14 cellular contexts compared by ENCODE assay signal in the genomic region with DNA sequence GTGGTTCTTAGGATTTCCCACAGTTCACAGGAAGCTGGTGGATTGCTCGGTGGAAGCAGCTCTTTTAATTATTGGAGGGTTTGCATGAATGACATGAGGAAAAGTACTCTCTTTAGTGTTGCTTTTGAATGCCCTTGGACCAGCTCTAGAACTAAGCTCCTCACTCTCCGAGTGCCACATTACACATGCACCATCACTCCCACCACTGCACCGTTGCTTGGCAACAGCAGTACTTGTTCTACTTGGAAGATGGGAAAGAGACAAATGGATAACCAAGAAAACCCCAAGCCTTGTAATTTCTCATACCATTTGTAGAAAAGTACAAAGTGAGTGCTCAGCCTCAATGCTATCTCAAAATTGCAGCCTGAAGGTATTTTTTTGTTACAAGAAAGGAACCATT.
"Had no signal": no experiment of that assay in that cellular context is flagged by ENCODE, and none has a peak within 500 bp of the region (broad histone marks: within the 10 kb centered on the region; RNA-seq: fewer than 3 reads in every experiment).

No MANE protein-coding gene starts in this region.

- H3K4me3 ChIP-seq: cardiac muscle cell, coronary artery, lower lobe of right lung had no signal

- H3K9me3 ChIP-seq: lower lobe of right lung had no signal

- H3K4me1 ChIP-seq: lower lobe of right lung had no signal

- H3K27ac ChIP-seq: cardiac muscle cell, coronary artery, lower lobe of right lung had no signal

- ATAC-seq: activated T-cell treated with anti-CD3 and anti-CD28 coated beads, Interleukin-2, amount 50 U/mL, for 4 hours; lower lobe of right lung; naive thymus-derived CD4-positive, alpha-beta T cell; stimulated activated naive CD8-positive, alpha-beta T cell treated with anti-CD3 and anti-CD28 coated beads, Interleukin-15, amount 100 ng/mL, for 72 hours had no signal

- H3K36me3 ChIP-seq: cardiac muscle cell, lower lobe of right lung had no signal

- DNase-seq: activated CD4-positive, alpha-beta memory T cell treated with anti-CD3 and anti-CD28 coated beads for 36 hours; activated CD4-positive, CD25-positive, alpha-beta regulatory T cell treated with anti-CD3 and anti-CD28 coated beads, Interleukin-2, amount 50 U/mL, for 72 hours; activated gamma-delta T cell treated with Interleukin-2 at 50 U/mL for 16 hours; activated naive CD8-positive, alpha-beta T cell treated with anti-CD3 and anti-CD28 coated beads for 36 hours; activated T-cell treated with anti-CD3 and anti-CD28 coated beads, Interleukin-2, amount 50 U/mL, for 4 hours; aorta; effector CD8-positive, alpha-beta T cell; lower lobe of right lung; naive thymus-derived CD4-positive, alpha-beta T cell; stimulated activated CD4-positive, alpha-beta T cell treated with anti-CD3 and anti-CD28 coated beads, Interleukin-15, amount 100 ng/mL, for 24 hours; stimulated activated CD4-positive, alpha-beta T cell treated with anti-CD3 and anti-CD28 coated beads, Interleukin-4, amount 100 ng/mL, for 4 hours; stimulated activated naive CD8-positive, alpha-beta T cell treated with anti-CD3 and anti-CD28 coated beads, Interleukin-15, amount 100 ng/mL, for 72 hours had no signal

- H3K27me3 ChIP-seq: cardiac muscle cell had no signal
